ENCODE assay signal across 17 cellular contexts in the genomic region with DNA sequence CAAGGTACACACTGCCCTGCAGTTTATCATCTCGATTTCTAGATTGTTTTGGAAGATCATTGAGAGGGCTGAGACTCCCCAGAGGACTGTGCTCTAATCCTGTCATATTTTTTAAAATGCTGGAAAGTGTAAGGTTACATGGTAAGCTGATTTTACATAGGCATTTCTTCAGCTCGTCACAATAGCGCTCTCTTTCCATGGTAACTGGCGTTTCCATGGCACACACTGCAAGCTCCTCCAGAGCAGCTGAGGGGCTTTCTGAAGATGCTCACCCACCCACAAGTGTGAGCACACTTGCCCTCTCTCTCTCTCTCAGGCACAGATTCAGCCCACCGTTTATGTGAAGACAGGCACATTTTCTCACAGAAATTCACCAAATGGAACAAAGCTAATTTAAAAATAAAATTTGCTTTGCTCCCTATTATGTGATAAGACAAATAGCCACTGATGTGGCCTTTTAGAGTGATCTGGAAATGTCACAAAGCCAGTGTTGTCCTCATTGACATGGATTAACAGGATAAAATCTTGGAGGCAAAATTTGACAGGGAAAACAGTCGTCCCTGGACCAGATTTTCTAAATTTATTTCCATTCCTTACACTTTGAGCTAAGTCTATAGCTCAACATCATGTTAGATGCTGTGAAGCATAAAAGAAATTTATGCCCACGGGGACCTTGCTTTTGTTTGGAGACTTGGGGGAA.
DNase-seq lines count a peak whose midpoint lies in the region; ATAC-seq and TF ChIP-seq lines count a peak whose summit lies in the region.
"Had no signal": no experiment of that assay in that cellular context is flagged by ENCODE, and none has a peak within 500 bp of the region (broad histone marks: within the 10 kb centered on the region; RNA-seq: fewer than 3 reads in every experiment).

No MANE protein-coding gene starts in this region.

- H3K79me2 ChIP-seq in parathyroid adenoma = no peaks in the 10 kb centered on the region

- no peak overlapping the region for H3K9ac ChIP-seq in parathyroid adenoma

- TF ChIP-seq CTCF in WERI-Rb-1 (IDR thresholded peaks at IDR 0.05; ENCODE audit: low read depth, low read length) = no peak
- TF ChIP-seq CTCF in parathyroid adenoma (IDR thresholded peaks at IDR 0.05) = no peak
- no peak for TF ChIP-seq CTCF in MCF 10A (IDR thresholded peaks at IDR 0.05; ENCODE audit: unreplicated experiment)
- no peak for TF ChIP-seq CTCF in Calu3 (IDR thresholded peaks at IDR 0.05; ENCODE audit: unreplicated experiment)

- H3K27me3 ChIP-seq in HAP-1 (ENCODE audit: low read depth) (no peaks in the 10 kb centered on the region), WERI-Rb-1 (ENCODE audit: insufficient read depth, low read depth, severe bottlenecking) (no peaks in the 10 kb centered on the region), parathyroid adenoma (ENCODE audit: control insufficient read depth, insufficient read depth, low read length) (no peaks in the 10 kb centered on the region)
- H3K27me3 ChIP-seq: SJSA1 had no signal

- intact Hi-C loops in MCF 10A (cut with micrococcal nuclease) = no loop called here
- intact Hi-C loops in Calu3 (cut with micrococcal nuclease; ENCODE audit: unreplicated experiment) = no loop called here

- CTCF ChIA-PET in MCF 10A (lab: Yijun Ruan, JAX) = interaction anchor here (0.9 kb wide), 1 partner anchor 64 kb away, joined by 3 read pairs; no protein-coding TSS in a partner anchor
- CTCF ChIA-PET in Calu3 (lab: Charles Lee) = interaction anchor here (0.7 kb wide), 1 partner anchor 859 kb away, joined by 3 read pairs; no protein-coding TSS in a partner anchor

- H3K4me1 ChIP-seq in HAP-1 (no peaks in the 10 kb centered on the region), parathyroid adenoma (no peaks in the 10 kb centered on the region)
- H3K4me1 ChIP-seq: SJSA1 had no signal

- no peaks in the 10 kb centered on the region for H3K4me1 Mint-ChIP-seq in MCF 10A (ENCODE audit: insufficient read depth, unreplicated experiment)
- peaks cover 22% of the 10 kb centered on the region for H3K4me1 Mint-ChIP-seq in Calu3 (ENCODE audit: low read depth, unreplicated experiment)
- H3K4me1 Mint-ChIP-seq: IgD-negative memory B cell had no signal

- H3K36me3 Mint-ChIP-seq in MCF 10A (ENCODE audit: insufficient read depth, unreplicated experiment) (no peaks in the 10 kb centered on the region), Calu3 (ENCODE audit: insufficient read depth, unreplicated experiment) (no peaks in the 10 kb centered on the region)
- H3K36me3 Mint-ChIP-seq: IgD-negative memory B cell had no signal

- no peak overlapping the region for H3K4me2 ChIP-seq in parathyroid adenoma (ENCODE audit: low read length)

- POLR2A ChIA-PET in MCF 10A (lab: Yijun Ruan, JAX) = no interaction called here

- peak overlapping the region; percentile 17 for H2AFZ ChIP-seq in parathyroid adenoma

- DNase-seq in HAP-1 (ENCODE audit: low spot score in 2 of 2) (peak; percentile 14 to 18), NCI-H2227 treated with DMSO at 0.1 percent for 48 hours (lab: John Stamatoyannopoulos, UW) (peak; percentile 25), WERI-Rb-1 (no peak), MCF 10A (ENCODE audit: unreplicated experiment) (no peak), Calu3 (no peak)
- DNase-seq: Caco-2, DMS53, H9, NCI-H1105 treated with DMSO at 0.1 percent for 48 hours, NCI-H187 treated with DMSO at 0.1 percent for 48 hours, NCI-H226, NCI-H526 treated with DMSO at 0.1 percent for 48 hours, PC-3 had no signal

- in situ Hi-C loops in HAP-1 (cut with MboI; ENCODE audit: low sequenced_read_pairs) = no loop called here

- H3K9me3 ChIP-seq in HAP-1 = no peaks in the 10 kb centered on the region
- H3K9me3 ChIP-seq in WERI-Rb-1 (ENCODE audit: severe bottlenecking) = no peaks in the 10 kb centered on the region
- H3K9me3 ChIP-seq in parathyroid adenoma (ENCODE audit: control insufficient read depth, low read length) = no peaks in the 10 kb centered on the region
- H3K9me3 ChIP-seq: Caco-2 had no signal

- ATAC-seq in GM18868 (IDR thresholded peaks at IDR 0.05; ENCODE audit: unreplicated experiment) = no peak
- ATAC-seq: PC-3 had no signal

- H3K27me3 Mint-ChIP-seq in MCF 10A (ENCODE audit: insufficient read depth, unreplicated experiment) = no peaks in the 10 kb centered on the region
- H3K27me3 Mint-ChIP-seq in Calu3 (ENCODE audit: unreplicated experiment) = no peaks in the 10 kb centered on the region
- H3K27me3 Mint-ChIP-seq: IgD-negative memory B cell had no signal

- H3K4me3 Mint-ChIP-seq in MCF 10A (ENCODE audit: unreplicated experiment) (no peak overlapping the region), Calu3 (ENCODE audit: low read depth, unreplicated experiment) (no peak overlapping the region)
- H3K4me3 Mint-ChIP-seq: H9, IgD-negative memory B cell had no signal

- H3K9me3 Mint-ChIP-seq in MCF 10A (ENCODE audit: unreplicated experiment) (no peaks in the 10 kb centered on the region), Calu3 (ENCODE audit: low read depth, unreplicated experiment) (peaks cover 5% of the 10 kb centered on the region)
- H3K9me3 Mint-ChIP-seq: H9 had no signal

- no peaks in the 10 kb centered on the region for H3K36me3 ChIP-seq in HAP-1 (replicated peaks)
- H3K36me3 ChIP-seq in WERI-Rb-1 = no peaks in the 10 kb centered on the region
- no peaks in the 10 kb centered on the region for H3K36me3 ChIP-seq in parathyroid adenoma (ENCODE audit: control insufficient read depth, insufficient read depth, low read length)
- H3K36me3 ChIP-seq: SJSA1 had no signal

- no peak overlapping the region for H3K4me3 ChIP-seq in HAP-1
- no peak overlapping the region for H3K4me3 ChIP-seq in WERI-Rb-1 (ENCODE audit: low read depth, low read length)
- no peak overlapping the region for H3K4me3 ChIP-seq in parathyroid adenoma (ENCODE audit: low read depth, low read length)
- H3K4me3 ChIP-seq: SJSA1 had no signal

- BruUV-seq in MCF 10A (replicated peaks; lab: Mats Ljungman, UMichigan) = no TSS peak
- no TSS peak for BruUV-seq in Calu3 (replicated peaks; lab: Mats Ljungman, UMichigan)

- H3K27ac Mint-ChIP-seq in MCF 10A (ENCODE audit: low read depth, unreplicated experiment) (no peak overlapping the region), Calu3 (ENCODE audit: unreplicated experiment) (no peak overlapping the region)
- H3K27ac Mint-ChIP-seq: H9, IgD-negative memory B cell had no signal

- H3K27ac ChIP-seq in WERI-Rb-1 (peak overlapping the region; percentile 21; the same call in 1 of the 2 replicates), parathyroid adenoma (no peak overlapping the region)
- H3K27ac ChIP-seq: SJSA1 had no signal

Comparison
In these comparisons a context has a peak if more than half of its experiments do, and no peak if none do; other contexts are left out.
1. DNase-seq: peak in HAP-1 (2 of 2) and NCI-H2227 treated with DMSO at 0.1 percent for 48 hours (single experiment); none in WERI-Rb-1 (single experiment), MCF 10A (single experiment) and Calu3 (single experiment).